In genomic region chr20:39547546-39548410, GRCh38 we compare ENCODE assay signal across 16 cellular contexts.
A peak's percentile ranks its signal among the peaks of the same experiment; 100 is the strongest.
DNase-seq lines count a peak whose midpoint lies in the region; ATAC-seq and TF ChIP-seq lines count a peak whose summit lies in the region.
"Had no signal": no experiment of that assay in that cellular context is flagged by ENCODE, and none has a peak within 500 bp of the region (broad histone marks: within the 10 kb centered on the region; RNA-seq: fewer than 3 reads in every experiment).

No MANE protein-coding gene starts in this region.

- H3K9me3 Mint-ChIP-seq in HFFc6 = peaks cover 37% of the 10 kb centered on the region
- H3K9me3 Mint-ChIP-seq in glutamatergic neuron (ENCODE audit: unreplicated experiment) = peaks cover 2% of the 10 kb centered on the region

- H2AFZ ChIP-seq in OCI-LY3 (ENCODE audit: low read depth, low read length) (no peak overlapping the region), smooth muscle cell (ENCODE audit: low read depth) (no peak overlapping the region)

- H3K4me1 ChIP-seq in OCI-LY3 (ENCODE audit: low read length) (no peaks in the 10 kb centered on the region), smooth muscle cell (ENCODE audit: low read depth) (no peaks in the 10 kb centered on the region), mucosa of descending colon (ENCODE audit: low read depth) (no peaks in the 10 kb centered on the region)
- H3K4me1 ChIP-seq: HAP-1 had no signal

- ATAC-seq in GM21723 (IDR thresholded peaks at IDR 0.05; ENCODE audit: unreplicated experiment) (no peak), mucosa of descending colon (no peak)

- H3K4me2 ChIP-seq in OCI-LY3 (ENCODE audit: low read length) (no peak overlapping the region), smooth muscle cell (no peak overlapping the region)

- 0 out of 2 replicates have a peak, but pooled peaks have one; percentile 15 for TF ChIP-seq CTCF in HFFc6 (IDR thresholded peaks at IDR 0.05)
- TF ChIP-seq CTCF in OCI-LY3 (IDR thresholded peaks at IDR 0.05; ENCODE audit: low read depth, low read length) = peak; percentile 28; the same call in 1 of the 2 replicates
- peak; percentile 12 for TF ChIP-seq CTCF in glutamatergic neuron (IDR thresholded peaks at IDR 0.05; ENCODE audit: partially characterized antibody, unreplicated experiment)
- TF ChIP-seq CTCF in smooth muscle cell (IDR thresholded peaks at IDR 0.05; ENCODE audit: borderline replicate concordance, insufficient read depth, poor library complexity, severe bottlenecking) = no peak
- TF ChIP-seq CTCF in mucosa of descending colon (IDR thresholded peaks at IDR 0.05) = no peak

- H3K27me3 Mint-ChIP-seq in HFFc6 (ENCODE audit: insufficient read depth) (no peaks in the 10 kb centered on the region), glutamatergic neuron (ENCODE audit: unreplicated experiment) (peaks cover 2% of the 10 kb centered on the region)
- H3K27me3 Mint-ChIP-seq: B cell had no signal

- H3K9me3 ChIP-seq in OCI-LY3 (ENCODE audit: insufficient read depth, low read length) (no peaks in the 10 kb centered on the region), smooth muscle cell (replicated peaks; ENCODE audit: low read depth) (no peaks in the 10 kb centered on the region), mucosa of descending colon (no peaks in the 10 kb centered on the region)

- H3K4me3 ChIP-seq in OCI-LY3 (ENCODE audit: low read length) (no peak overlapping the region), smooth muscle cell (no peak overlapping the region), mucosa of descending colon (no peak overlapping the region)
- H3K4me3 ChIP-seq: HAP-1 had no signal

- intact Hi-C loops in mucosa of descending colon (cut with DNase I, micrococcal nuclease) = no loop called here

- no peaks in the 10 kb centered on the region for H3F3A ChIP-seq in smooth muscle cell (ENCODE audit: low read depth)

- H4K20me1 ChIP-seq in OCI-LY3 (ENCODE audit: insufficient read depth, low read length) (no peaks in the 10 kb centered on the region), smooth muscle cell (ENCODE audit: low read depth) (no peaks in the 10 kb centered on the region)

- H3K4me3 Mint-ChIP-seq in HFFc6 (no peak overlapping the region), glutamatergic neuron (ENCODE audit: unreplicated experiment) (no peak overlapping the region)
- H3K4me3 Mint-ChIP-seq: B cell; CD4-positive, alpha-beta memory T cell; IgD-negative memory B cell had no signal

- H3K27ac Mint-ChIP-seq in HFFc6 = no peak overlapping the region
- no peak overlapping the region for H3K27ac Mint-ChIP-seq in glutamatergic neuron (ENCODE audit: unreplicated experiment)
- H3K27ac Mint-ChIP-seq: B cell; CD4-positive, alpha-beta memory T cell; IgD-negative memory B cell had no signal

- H3K36me3 Mint-ChIP-seq in HFFc6 (ENCODE audit: low read depth) = peaks cover 4% of the 10 kb centered on the region; the same call in 1 of the 2 replicates
- H3K36me3 Mint-ChIP-seq in glutamatergic neuron (ENCODE audit: unreplicated experiment) = peaks cover 2% of the 10 kb centered on the region
- H3K36me3 Mint-ChIP-seq: CD4-positive, alpha-beta memory T cell had no signal

- H3K27ac ChIP-seq in OCI-LY3 (ENCODE audit: low read length) (no peak overlapping the region), smooth muscle cell (ENCODE audit: low read depth) (peak overlapping the region; percentile 14)

- DNase-seq in HFFc6 (no peak), glutamatergic neuron (no peak), smooth muscle cell (lab: John Stamatoyannopoulos, UW; ENCODE audit: unreplicated experiment) (no peak), mucosa of descending colon (no peak), NCI-H526 (lab: John Stamatoyannopoulos, UW) (no peak)
- DNase-seq: CD4-positive, alpha-beta memory T cell; DMS79 treated with DMSO at 0.1 percent for 48 hours; NCI-H1105; NCI-H1694 treated with DMSO at 0.1 percent for 48 hours; NCI-H446; NCI-H748 treated with DMSO at 0.1 percent for 48 hours had no signal

- H3K79me2 ChIP-seq in OCI-LY3 (ENCODE audit: low read length) (no peaks in the 10 kb centered on the region), smooth muscle cell (ENCODE audit: low read depth) (no peaks in the 10 kb centered on the region)

- H3K9ac ChIP-seq in OCI-LY3 (ENCODE audit: low read length) (no peak overlapping the region), smooth muscle cell (ENCODE audit: low read depth) (no peak overlapping the region)

- H3K27me3 ChIP-seq in OCI-LY3 (ENCODE audit: low read depth, low read length) (no peaks in the 10 kb centered on the region), smooth muscle cell (ENCODE audit: low read depth) (no peaks in the 10 kb centered on the region)

- WGBS in smooth muscle cell (ENCODE audit: low lambda C conversion rate) = 75% methylated on average over 6 of the region's 6 CpGs

- H3K4me1 Mint-ChIP-seq in HFFc6 (ENCODE audit: low read depth) = no peaks in the 10 kb centered on the region
- H3K4me1 Mint-ChIP-seq in glutamatergic neuron (ENCODE audit: low read depth, unreplicated experiment) = peaks cover 4% of the 10 kb centered on the region
- H3K4me1 Mint-ChIP-seq: CD4-positive, alpha-beta memory T cell had no signal

- H3K36me3 ChIP-seq in OCI-LY3 (replicated peaks; ENCODE audit: low read depth, low read length) (no peaks in the 10 kb centered on the region), smooth muscle cell (ENCODE audit: low read depth) (no peaks in the 10 kb centered on the region), mucosa of descending colon (ENCODE audit: low read depth) (no peaks in the 10 kb centered on the region)
- H3K36me3 ChIP-seq: HAP-1 had no signal

Comparison
In these comparisons a context has a peak if more than half of its experiments do, and no peak if none do; other contexts are left out.
1. CTCF ChIP-seq: peak in HFFc6 (single experiment), OCI-LY3 (single experiment) and glutamatergic neuron (single experiment); none in smooth muscle cell (single experiment) and mucosa of descending colon (single experiment).